Comparison of ENCODE assay signal across 8 cellular contexts in genomic region chr7:108459922-108460551, GRCh38. TPM values are rescaled to one million over a fixed set of nuclear protein-coding genes. Genes with fewer than 3 reads are reported as not detected.
A peak's percentile ranks its signal among the peaks of the same experiment; 100 is the strongest.
DNase-seq lines count a peak whose midpoint lies in the region; ATAC-seq and TF ChIP-seq lines count a peak whose summit lies in the region.

No MANE protein-coding gene starts in this region.

- H3K27me3 ChIP-seq in brain microvascular endothelial cell (replicated peaks): peaks cover 17% of the 10 kb centered on the region
- H3K27me3 ChIP-seq in transverse colon: peaks cover 49% of the 10 kb centered on the region

- in situ Hi-C loops in brain microvascular endothelial cell (cut with HindIII; ENCODE audit: low pct_ligation_motif_present, low sequenced_read_pairs): loop anchor here (25.0 kb wide), 1 partner anchor 273 kb away; no protein-coding TSS in a partner anchor
- in situ Hi-C loops in transverse colon (cut with MboI; ENCODE audit: low pct_ligation_motif_present in 1 of 4, low pct_unique_long_range_greater_than_20kb in 1 of 4, low sequenced_read_pairs in 3 of 4): no loop called here

- peaks cover 3 to 17% (median 12%) of the 10 kb centered on the region in 4 donors for H3K4me1 ChIP-seq in transverse colon

- peak; percentile 37 for ATAC-seq in HG02852 (IDR thresholded peaks at IDR 0.05; ENCODE audit: unreplicated experiment)

- CTCF ChIA-PET in GM10248 (lab: Yijun Ruan, JAX): interaction anchor here (0.7 to 3.3 kb wide), 16 partner anchors 10 to 314 kb away, joined by 3 to 24 read pairs (median 4); no protein-coding TSS in a partner anchor

- intact Hi-C loops in transverse colon (cut with DNase I; ENCODE audit: low total_unique reads): no loop called here

- no peak for TF ChIP-seq EP300 in transverse colon (IDR thresholded peaks at IDR 0.05; ENCODE audit: low read depth)

- no peaks in the 10 kb centered on the region for H3K9me3 ChIP-seq in transverse colon

- TF ChIP-seq CTCF in GM10248 (IDR thresholded peaks at IDR 0.05; ENCODE audit: control extremely low read depth, extremely low read depth, low read depth, missing control alignments) (peak; percentile 62), brain microvascular endothelial cell (IDR thresholded peaks at IDR 0.05; ENCODE audit: low read depth, low read length, missing control alignments) (peak; percentile 71), transverse colon (IDR thresholded peaks at IDR 0.05) (peak in 2 of 5 experiments; percentile 20 to 28)

- TF ChIP-seq POLR2A in transverse colon (IDR thresholded peaks at IDR 0.05): no peak

- no peaks in the 10 kb centered on the region for H3K36me3 ChIP-seq in brain microvascular endothelial cell (replicated peaks)
- H3K36me3 ChIP-seq in transverse colon: no peaks in the 10 kb centered on the region

- H3K4me3 ChIP-seq in brain microvascular endothelial cell (ENCODE audit: low read depth, low read length) (no peak overlapping the region), transverse colon (no peak overlapping the region)

- POLR2A ChIA-PET in GM10248 (lab: Yijun Ruan, JAX): interaction anchor here (0.6 kb wide), 1 partner anchor 1291 kb away, joined by 7 read pairs; the partner anchor contains the start of gene HBP1

- H3K27ac ChIP-seq in brain microvascular endothelial cell (no peak overlapping the region), transverse colon (no peak overlapping the region)

- 66 to 69% methylated on average over 3 of the region's 3 CpGs for WGBS in transverse colon (ENCODE audit: low coverage in 1 of 2), 2 donors

- peak; percentile 46 for DNase-seq in GM10248 (ENCODE audit: extremely low spot score)
- peak; percentile 9 for DNase-seq in NCI-H524 treated with DMSO at 0.1 percent for 48 hours (lab: John Stamatoyannopoulos, UW)
- DNase-seq in brain microvascular endothelial cell: peak; percentile 47
- DNase-seq in mucosa of gallbladder (ENCODE audit: low spot score): peak; percentile 14
- DNase-seq in effector CD8-positive, alpha-beta T cell (lab: John Stamatoyannopoulos, UW): no peak
- no peak for DNase-seq in transverse colon
- DNase-seq in NCI-H446 treated with DMSO at 0.1 percent for 48 hours (lab: John Stamatoyannopoulos, UW): no peak

RNA-seq across cellular contexts. Expression of gene NRCAM, which starts 3.8 kb away (rescaled TPM):
- 38.2 TPM for total RNA-seq in mucosa of gallbladder
- total RNA-seq in transverse colon: 1 to 10 TPM in 3 of 4 donors, under 1 TPM in 1; 0.60 to 2.5 (median 1.8) TPM

Comparison
In these comparisons a context has a peak if more than half of its experiments do, and no peak if none do; other contexts are left out.
1. DNase-seq: peak in GM10248 (single experiment), NCI-H524 treated with DMSO at 0.1 percent for 48 hours (single experiment), brain microvascular endothelial cell (single experiment) and mucosa of gallbladder (single experiment); none in effector CD8-positive, alpha-beta T cell (single experiment), transverse colon (single experiment) and NCI-H446 treated with DMSO at 0.1 percent for 48 hours (single experiment).
2. RNA of gene NRCAM, which starts 3.8 kb away (total RNA-seq): 38.2 TPM in mucosa of gallbladder (single experiment); 0.60 to 2.5 TPM in transverse colon; every median in the first group is over 10 times any median in the second.